ENCODE assay signal across 9 cellular contexts in genomic region chr5:177111720-177112394, GRCh38. TPM values are rescaled to one million over a fixed set of nuclear protein-coding genes. Genes with fewer than 3 reads are reported as not detected.
DNase-seq lines count a peak whose midpoint lies in the region; ATAC-seq and TF ChIP-seq lines count a peak whose summit lies in the region.
"Had no signal": no experiment of that assay in that cellular context is flagged by ENCODE, and none has a peak within 500 bp of the region (broad histone marks: within the 10 kb centered on the region; RNA-seq: fewer than 3 reads in every experiment).

No MANE protein-coding gene starts in this region.

- no peaks in the 10 kb centered on the region for H3K9me2 ChIP-seq in OCI-LY1 (ENCODE audit: low read depth, low read length)

- no peaks in the 10 kb centered on the region for H4K20me1 ChIP-seq in OCI-LY1 (ENCODE audit: insufficient read depth, low read length)

- peaks cover 12% of the 10 kb centered on the region for H3K4me1 Mint-ChIP-seq in activated T-cell treated with anti-CD3 and anti-CD28 coated beads, Interleukin-2, amount 50 U/mL, for 24 hours (ENCODE audit: low read depth)
- H3K4me1 Mint-ChIP-seq in osteocyte (ENCODE audit: unreplicated experiment), result peaks cover 4% of the 10 kb centered on the region

- H3K9me3 ChIP-seq in OCI-LY1 (ENCODE audit: low read length) (no peaks in the 10 kb centered on the region), uterus (no peaks in the 10 kb centered on the region)

- H3F3A ChIP-seq in OCI-LY1 (ENCODE audit: insufficient read depth, low read length), result no peaks in the 10 kb centered on the region

- H3K36me3 ChIP-seq in OCI-LY1 (ENCODE audit: insufficient read depth, low read length), result no peaks in the 10 kb centered on the region
- H3K36me3 ChIP-seq in uterus, result no peaks in the 10 kb centered on the region

- intact Hi-C loops in uterus (cut with DNase I; ENCODE audit: low total_unique reads), result loop anchor here (10.0 kb wide), 1 partner anchor 193 kb away; the partner anchor contains the start of genes PRELID1 and RAB24

- no peak overlapping the region for H3K27ac ChIP-seq in OCI-LY1 (ENCODE audit: low read depth, low read length, poor library complexity, severe bottlenecking)
- H3K27ac ChIP-seq in uterus, result no peak overlapping the region

- no peaks in the 10 kb centered on the region for H3K36me3 Mint-ChIP-seq in activated T-cell treated with anti-CD3 and anti-CD28 coated beads, Interleukin-2, amount 50 U/mL, for 24 hours (ENCODE audit: low read depth)
- H3K36me3 Mint-ChIP-seq in osteocyte (ENCODE audit: unreplicated experiment), result no peaks in the 10 kb centered on the region

- H3K79me2 ChIP-seq in OCI-LY1 (ENCODE audit: insufficient read depth, low read length), result no peaks in the 10 kb centered on the region

- H3K27me3 ChIP-seq in OCI-LY1 (ENCODE audit: insufficient read depth, low read length) (no peaks in the 10 kb centered on the region), uterus (no peaks in the 10 kb centered on the region)

- no peaks in the 10 kb centered on the region for H3K27me3 Mint-ChIP-seq in activated T-cell treated with anti-CD3 and anti-CD28 coated beads, Interleukin-2, amount 50 U/mL, for 24 hours
- peaks cover 2% of the 10 kb centered on the region for H3K27me3 Mint-ChIP-seq in osteocyte (ENCODE audit: unreplicated experiment)
- H3K27me3 Mint-ChIP-seq: stimulated activated naive CD8-positive, alpha-beta T cell treated with anti-CD3 and anti-CD28 coated beads, Interleukin-15, Interleukin-2, amounts not matched to agents 100 ng/mL and 50 ng/mL, for 24 hours had no signal

- ATAC-seq in GM19452 (IDR thresholded peaks at IDR 0.05; ENCODE audit: unreplicated experiment), result no peak

- H3K4me1 ChIP-seq in OCI-LY1 (ENCODE audit: insufficient read depth, low read length, severe bottlenecking) (peaks cover 17% of the 10 kb centered on the region), uterus (no peaks in the 10 kb centered on the region)

- H2AFZ ChIP-seq in OCI-LY1 (ENCODE audit: low read length), result no peak overlapping the region

- H3K4me3 ChIP-seq in OCI-LY1 (ENCODE audit: low read depth, low read length, poor library complexity, severe bottlenecking) (no peak overlapping the region), uterus (no peak overlapping the region)

- peak; percentile 96 for TF ChIP-seq CTCF in OCI-LY1 (IDR thresholded peaks at IDR 0.05; ENCODE audit: low read length)
- peak; percentile 93 for TF ChIP-seq CTCF in osteocyte (IDR thresholded peaks at IDR 0.05)
- peak; percentile 84 to 91 (median 87) for TF ChIP-seq CTCF in uterus (IDR thresholded peaks at IDR 0.05)

- no peak for TF ChIP-seq POLR2A in uterus (IDR thresholded peaks at IDR 0.05)

- no peak overlapping the region for H3K4me3 Mint-ChIP-seq in activated T-cell treated with anti-CD3 and anti-CD28 coated beads, Interleukin-2, amount 50 U/mL, for 24 hours
- H3K4me3 Mint-ChIP-seq in osteocyte (ENCODE audit: unreplicated experiment), result no peak overlapping the region
- H3K4me3 Mint-ChIP-seq: stimulated activated naive CD8-positive, alpha-beta T cell treated with anti-CD3 and anti-CD28 coated beads, Interleukin-15, Interleukin-2, amounts not matched to agents 100 ng/mL and 50 ng/mL, for 24 hours had no signal

- no peak overlapping the region for H3K27ac Mint-ChIP-seq in activated T-cell treated with anti-CD3 and anti-CD28 coated beads, Interleukin-2, amount 50 U/mL, for 24 hours
- H3K27ac Mint-ChIP-seq in osteocyte (ENCODE audit: unreplicated experiment), result no peak overlapping the region
- H3K27ac Mint-ChIP-seq: stimulated activated naive CD8-positive, alpha-beta T cell treated with anti-CD3 and anti-CD28 coated beads, Interleukin-15, Interleukin-2, amounts not matched to agents 100 ng/mL and 50 ng/mL, for 24 hours had no signal

- H3K9me3 Mint-ChIP-seq in activated T-cell treated with anti-CD3 and anti-CD28 coated beads, Interleukin-2, amount 50 U/mL, for 24 hours, result peaks cover 3% of the 10 kb centered on the region
- H3K9me3 Mint-ChIP-seq in osteocyte (ENCODE audit: unreplicated experiment), result no peaks in the 10 kb centered on the region
- H3K9me3 Mint-ChIP-seq: stimulated activated naive CD8-positive, alpha-beta T cell treated with anti-CD3 and anti-CD28 coated beads, Interleukin-15, Interleukin-2, amounts not matched to agents 100 ng/mL and 50 ng/mL, for 24 hours had no signal

- DNase-seq in CD1c-positive myeloid dendritic cell (ENCODE audit: extremely low spot score), result peak; percentile 50
- peak; percentile 60 for DNase-seq in H4 (ENCODE audit: low spot score)
- DNase-seq in activated T-cell treated with anti-CD3 and anti-CD28 coated beads, Interleukin-2, amount 50 U/mL, for 24 hours, result peak; percentile 79
- peak; percentile 29 for DNase-seq in fibroblast of peridontal ligament (ENCODE audit: extremely low read depth)
- DNase-seq in osteocyte (ENCODE audit: extremely low spot score, unreplicated experiment), result no peak
- peak; percentile 46 to 63 for DNase-seq in uterus

- H3K4me2 ChIP-seq in OCI-LY1 (ENCODE audit: low read length), result peak overlapping the region; percentile 41

- H3K9ac ChIP-seq in OCI-LY1 (ENCODE audit: low read length), result no peak overlapping the region

RNA-seq across cellular contexts. Expression of gene NSD1, which starts 21.7 kb away (rescaled TPM):
- 27.6 and 30.3 TPM in 2 replicates for total RNA-seq in H4 (2014; rRNA removed; shearing (Covaris generic))
- total RNA-seq in osteocyte (71.6 and 74.7 TPM in 2 replicates), uterus (100 to 1,000 TPM in 2 of 4 donors, 10 to 100 TPM in 2; 24.1 to 132 (median 64.6) TPM)

RNA-seq across cellular contexts. Expression of gene FGFR4, which starts 25.1 kb away (rescaled TPM):
- total RNA-seq in H4 (2014; rRNA removed; shearing (Covaris generic)), result 11.4 and 16.9 TPM in 2 replicates
- 1.1 and 1.7 TPM in 2 replicates for total RNA-seq in osteocyte
- 10 to 100 TPM in 1 of 4 donors, 1 to 10 TPM in 1, under 1 TPM in 2; under 0.01 to 18.8 (median 1.5) TPM for total RNA-seq in uterus
